ENCODE assay signal across 8 cellular contexts in genomic region chr18:24016643-24017042, GRCh38. TPM values are rescaled to one million over a fixed set of nuclear protein-coding genes. Genes with fewer than 3 reads are reported as not detected.
DNase-seq lines count a peak whose midpoint lies in the region; ATAC-seq and TF ChIP-seq lines count a peak whose summit lies in the region.

No MANE protein-coding gene starts in this region.

- no peaks in the 10 kb centered on the region for H3K27me3 Mint-ChIP-seq in CD4-positive, alpha-beta T cell

- peaks cover 0 to 20% (median 8%) of the 10 kb centered on the region in 4 donors for H3K4me1 ChIP-seq in sigmoid colon

- no peaks in the 10 kb centered on the region for H3K27me3 ChIP-seq in CD4-positive, alpha-beta T cell (ENCODE audit: control insufficient read depth, insufficient read depth, low read length)
- peaks cover 23% of the 10 kb centered on the region; the same call in 1 of the 2 replicates for H3K27me3 ChIP-seq in H7 (ENCODE audit: control insufficient read depth, insufficient read depth, low read length)
- H3K27me3 ChIP-seq in sigmoid colon, result no peaks in the 10 kb centered on the region

- H3K27ac ChIP-seq in CD4-positive, alpha-beta T cell (ENCODE audit: low read depth, low read length), result peak overlapping the region; percentile 1
- no peak overlapping the region for H3K27ac ChIP-seq in sigmoid colon

- WGBS in sigmoid colon, 2 donors, result 17 to 42% methylated on average over 2 of the region's 2 CpGs

- H3K36me3 Mint-ChIP-seq in CD4-positive, alpha-beta T cell (ENCODE audit: low read depth), result peaks cover 48% of the 10 kb centered on the region

- H3K36me3 ChIP-seq in H7 (replicated peaks; ENCODE audit: control insufficient read depth, insufficient read depth, low read length) (peaks cover 2% of the 10 kb centered on the region; the same call in 1 of the 2 replicates), sigmoid colon (no peaks in the 10 kb centered on the region)

- no peak for TF ChIP-seq CTCF in CD4-positive, alpha-beta T cell (IDR thresholded peaks at IDR 0.05)
- no peak for TF ChIP-seq CTCF in WI38 (IDR thresholded peaks at IDR 0.05; ENCODE audit: low read depth, low read length)
- TF ChIP-seq CTCF in sigmoid colon (IDR thresholded peaks at IDR 0.05), result peak in 1 of 4 experiments; percentile 12

- H3K9me3 ChIP-seq in CD4-positive, alpha-beta T cell (ENCODE audit: control insufficient read depth, low read length), result no peaks in the 10 kb centered on the region
- H3K9me3 ChIP-seq in sigmoid colon, result no peaks in the 10 kb centered on the region

- peak overlapping the region; percentile 94 for H3K4me3 Mint-ChIP-seq in CD4-positive, alpha-beta T cell

- H3K4me3 ChIP-seq in H7 (ENCODE audit: insufficient read depth, low read depth, low read length) (no peak overlapping the region), WI38 (ENCODE audit: low read depth, low read length) (peak overlapping the region; percentile 85), sigmoid colon (no peak overlapping the region)

- TF ChIP-seq POLR2A in sigmoid colon (IDR thresholded peaks at IDR 0.05), result no peak

- DNase-seq in CD4-positive, alpha-beta T cell, result no peak
- DNase-seq in H7, result peak; percentile 43
- peak; percentile 48 for DNase-seq in kidney tubule cell (ENCODE audit: low spot score)
- no peak for DNase-seq in sigmoid colon
- no peak for DNase-seq in stimulated activated CD4-positive, alpha-beta T cell treated with anti-CD3 and anti-CD28 coated beads, Interleukin-2, amount 100 ng/mL, for 24 hours

- no peak for ATAC-seq in CD4-positive, alpha-beta T cell (ENCODE audit: poor library complexity)
- ATAC-seq in HG02588 (IDR thresholded peaks at IDR 0.05; ENCODE audit: unreplicated experiment) (no peak), HG03571 (IDR thresholded peaks at IDR 0.05; ENCODE audit: unreplicated experiment) (no peak)

- POLR2A ChIA-PET in CD4-positive, alpha-beta T cell (lab: Charles Lee), result interaction anchor here (1.0 to 1.3 kb wide), 2 partner anchors 48 kb away, joined by 3 read pairs; no protein-coding TSS in a partner anchor

- peaks cover 80% of the 10 kb centered on the region for H3K4me1 Mint-ChIP-seq in CD4-positive, alpha-beta T cell (ENCODE audit: low read depth)

- intact Hi-C loops in CD4-positive, alpha-beta T cell (cut with DNase I, micrococcal nuclease), result loop anchor here in 1 of 2 experiments (5.0 kb wide), 1 partner anchor 36 kb away; no protein-coding TSS in a partner anchor
- intact Hi-C loops in sigmoid colon (cut with DNase I), result no loop called here

- TF ChIP-seq EP300 in sigmoid colon (IDR thresholded peaks at IDR 0.05), result no peak

- H3K9me3 Mint-ChIP-seq in CD4-positive, alpha-beta T cell, result no peaks in the 10 kb centered on the region

- peak overlapping the region; percentile 86 for H3K27ac Mint-ChIP-seq in CD4-positive, alpha-beta T cell

- CTCF ChIA-PET in CD4-positive, alpha-beta T cell (lab: Charles Lee), result interaction anchor here (1.1 to 1.8 kb wide), 2 partner anchors 41 to 60 kb away, joined by 3 to 6 read pairs; no protein-coding TSS in a partner anchor

RNA-seq across cellular contexts. Expression of gene TTC39C, which starts 2.1 kb away (rescaled TPM):
- total RNA-seq in CD4-positive, alpha-beta T cell, result 10 to 100 TPM; 82.6 to 91.8 TPM
- total RNA-seq in H7 (2014; rRNA removed; shearing (Covaris generic)), result 16.2 and 17.4 TPM in 2 replicates
- total RNA-seq in sigmoid colon, result 10 to 100 TPM; 27.0 to 36.9 (median 30.0) TPM
- 10 to 100 TPM in 1 of 3 donors, 1 to 10 TPM in 2; 2.3 to 10.3 (median 6.6) TPM for polyA plus RNA-seq in sigmoid colon

Comparison
In these comparisons a context has a peak if more than half of its experiments do, and no peak if none do; other contexts are left out.
1. DNase-seq: peak in H7 (single experiment) and kidney tubule cell (single experiment); none in CD4-positive, alpha-beta T cell (0 of 10), sigmoid colon (single experiment) and stimulated activated CD4-positive, alpha-beta T cell treated with anti-CD3 and anti-CD28 coated beads, Interleukin-2, amount 100 ng/mL, for 24 hours (0 of 2).